ENCODE assay signal across 13 cellular contexts in the genomic region with DNA sequence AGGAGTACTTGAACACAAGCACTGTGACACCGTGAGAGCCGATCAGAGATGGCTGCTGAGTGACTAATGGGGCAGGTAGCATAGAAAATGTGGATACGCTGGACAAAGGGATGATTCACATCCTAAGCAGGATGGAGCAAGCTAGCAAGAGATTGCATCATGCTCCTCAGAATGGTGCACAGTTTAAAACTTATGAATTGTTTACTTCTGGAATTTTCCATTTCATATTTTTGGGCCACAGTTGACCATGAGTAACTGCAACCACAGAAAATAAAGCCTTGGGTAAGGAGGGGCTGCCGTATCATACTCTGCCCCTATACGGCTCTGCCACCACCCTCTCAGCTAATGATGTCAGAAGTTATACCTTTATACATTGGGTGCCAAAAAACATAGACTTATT. TPM values are rescaled to one million over a fixed set of nuclear protein-coding genes. Genes with fewer than 3 reads are reported as not detected.
A peak's percentile ranks its signal among the peaks of the same experiment; 100 is the strongest.
DNase-seq lines count a peak whose midpoint lies in the region; ATAC-seq and TF ChIP-seq lines count a peak whose summit lies in the region.
"Had no signal": no experiment of that assay in that cellular context is flagged by ENCODE, and none has a peak within 500 bp of the region (broad histone marks: within the 10 kb centered on the region; RNA-seq: fewer than 3 reads in every experiment).

No MANE protein-coding gene starts in this region.

- H3K9me3 Mint-ChIP-seq in activated CD4-positive, alpha-beta T cell treated with anti-CD3 and anti-CD28 coated beads for 36 hours (ENCODE audit: low read depth), result peaks cover 20% of the 10 kb centered on the region
- H3K9me3 Mint-ChIP-seq in stimulated activated naive CD8-positive, alpha-beta T cell treated with anti-CD3 and anti-CD28 coated beads, Interleukin-15, Interleukin-2, amounts not matched to agents 100 ng/mL and 50 ng/mL, for 24 hours, result peaks cover 27% of the 10 kb centered on the region

- H3K4me1 Mint-ChIP-seq in activated CD4-positive, alpha-beta T cell treated with anti-CD3 and anti-CD28 coated beads for 36 hours, result peaks cover 5% of the 10 kb centered on the region
- H3K4me1 Mint-ChIP-seq in stimulated activated naive CD8-positive, alpha-beta T cell treated with anti-CD3 and anti-CD28 coated beads, Interleukin-15, Interleukin-2, amounts not matched to agents 100 ng/mL and 50 ng/mL, for 24 hours (ENCODE audit: low read depth), result peaks cover 8% of the 10 kb centered on the region
- H3K4me1 Mint-ChIP-seq: endodermal cell, natural killer cell had no signal

- peaks cover 15% of the 10 kb centered on the region for H3F3A ChIP-seq in SK-N-SH (replicated peaks; ENCODE audit: insufficient read depth)

- ATAC-seq in activated CD4-positive, alpha-beta T cell treated with anti-CD3 and anti-CD28 coated beads for 36 hours, result peak; percentile 75
- ATAC-seq in HG03378 (IDR thresholded peaks at IDR 0.05; ENCODE audit: unreplicated experiment) (no peak), GM21381 (IDR thresholded peaks at IDR 0.05; ENCODE audit: unreplicated experiment) (no peak)
- ATAC-seq: natural killer cell had no signal

- peak overlapping the region; percentile 81 for H3K27ac Mint-ChIP-seq in activated CD4-positive, alpha-beta T cell treated with anti-CD3 and anti-CD28 coated beads for 36 hours
- H3K27ac Mint-ChIP-seq in stimulated activated naive CD8-positive, alpha-beta T cell treated with anti-CD3 and anti-CD28 coated beads, Interleukin-15, Interleukin-2, amounts not matched to agents 100 ng/mL and 50 ng/mL, for 24 hours, result peak overlapping the region; percentile 60
- H3K27ac Mint-ChIP-seq: endodermal cell, natural killer cell had no signal

- no peak overlapping the region for H3K4me2 ChIP-seq in SK-N-SH
- H3K4me2 ChIP-seq: BLaER1 had no signal

- H3K36me3 Mint-ChIP-seq in activated CD4-positive, alpha-beta T cell treated with anti-CD3 and anti-CD28 coated beads for 36 hours (ENCODE audit: low read depth), result peaks cover 14% of the 10 kb centered on the region
- H3K36me3 Mint-ChIP-seq in stimulated activated naive CD8-positive, alpha-beta T cell treated with anti-CD3 and anti-CD28 coated beads, Interleukin-15, Interleukin-2, amounts not matched to agents 100 ng/mL and 50 ng/mL, for 24 hours (ENCODE audit: low read depth), result peaks cover 20% of the 10 kb centered on the region
- H3K36me3 Mint-ChIP-seq: natural killer cell had no signal

- H3K9me3 ChIP-seq in SK-N-SH, result peaks cover 10% of the 10 kb centered on the region; the same call in 1 of the 2 replicates

- no peaks in the 10 kb centered on the region for H3K36me3 ChIP-seq in SK-N-SH (replicated peaks in 1 of 2; ENCODE audit: control insufficient read depth in 1 of 2, insufficient read depth in 2 of 2, low read length in 1 of 2)
- H3K36me3 ChIP-seq: BLaER1 had no signal

- H3K4me3 ChIP-seq in SK-N-SH (ENCODE audit: low read depth in 2 of 2, low read length in 1 of 2) (no peak overlapping the region), fibroblast of mammary gland (ENCODE audit: control insufficient read depth, low read depth, low read length) (no peak overlapping the region)
- H3K4me3 ChIP-seq: BLaER1 had no signal

- 17% methylated on average over 5 of the region's 5 CpGs for WGBS in SK-N-SH (ENCODE audit: low lambda C conversion rate)

- H2AFZ ChIP-seq in SK-N-SH (ENCODE audit: low read depth), result no peak overlapping the region; the same call in 1 of the 2 replicates

- no peak for TF ChIP-seq RAD21 in SK-N-SH (IDR thresholded peaks at IDR 0.05; ENCODE audit: low read length)

- no peaks in the 10 kb centered on the region for H3K79me2 ChIP-seq in SK-N-SH (ENCODE audit: insufficient read depth)

- peak overlapping the region in 1 of 2 experiments; percentile 67; a peak in 2 of 4 replicates for H3K27ac ChIP-seq in SK-N-SH (ENCODE audit: low read depth in 2 of 2, low read length in 1 of 2)
- H3K27ac ChIP-seq: BLaER1 had no signal

- DNase-seq in activated CD4-positive, alpha-beta T cell treated with anti-CD3 and anti-CD28 coated beads for 36 hours, result peak; percentile 54
- no peak for DNase-seq in activated CD4-positive, alpha-beta T cell treated with anti-CD3 and anti-CD28 coated beads for 4 hours
- DNase-seq in SK-N-SH, result no peak
- peak; percentile 98 for DNase-seq in fibroblast of mammary gland (ENCODE audit: low read depth)
- DNase-seq in activated gamma-delta T cell (lab: John Stamatoyannopoulos, UW), result no peak
- DNase-seq: activated CD8-positive, alpha-beta memory T cell treated with anti-CD3 and anti-CD28 coated beads for 24 hours; endodermal cell; natural killer cell; NCI-H526 had no signal

- H3K9ac ChIP-seq in SK-N-SH, result no peak overlapping the region
- H3K9ac ChIP-seq: BLaER1 had no signal

- peaks cover 6% of the 10 kb centered on the region for H3K27me3 Mint-ChIP-seq in activated CD4-positive, alpha-beta T cell treated with anti-CD3 and anti-CD28 coated beads for 36 hours
- H3K27me3 Mint-ChIP-seq in stimulated activated naive CD8-positive, alpha-beta T cell treated with anti-CD3 and anti-CD28 coated beads, Interleukin-15, Interleukin-2, amounts not matched to agents 100 ng/mL and 50 ng/mL, for 24 hours, result peaks cover 21% of the 10 kb centered on the region

- no peaks in the 10 kb centered on the region for H4K20me1 ChIP-seq in SK-N-SH (ENCODE audit: insufficient read depth)
- H4K20me1 ChIP-seq: BLaER1 had no signal

- no peak overlapping the region for H3K4me3 Mint-ChIP-seq in activated CD4-positive, alpha-beta T cell treated with anti-CD3 and anti-CD28 coated beads for 36 hours
- H3K4me3 Mint-ChIP-seq in stimulated activated naive CD8-positive, alpha-beta T cell treated with anti-CD3 and anti-CD28 coated beads, Interleukin-15, Interleukin-2, amounts not matched to agents 100 ng/mL and 50 ng/mL, for 24 hours, result no peak overlapping the region
- H3K4me3 Mint-ChIP-seq: endodermal cell, natural killer cell had no signal

- CTCF ChIA-PET in activated CD4-positive, alpha-beta T cell treated with anti-CD3 and anti-CD28 coated beads for 36 hours (lab: Charles Lee), result interaction anchor here (1.9 kb wide), 1 partner anchor 19 kb away, joined by 5 read pairs; no protein-coding TSS in a partner anchor
- CTCF ChIA-PET in SK-N-SH (lab: Yijun Ruan, JAX), result no interaction called here

- TF ChIP-seq CTCF in SK-N-SH (IDR thresholded peaks at IDR 0.05), result no peak
- TF ChIP-seq CTCF in fibroblast of mammary gland (conservative IDR thresholded peaks at IDR 0.05; ENCODE audit: control insufficient read depth, insufficient read depth, low read depth, low read length), result no peak

- no peaks in the 10 kb centered on the region for H3K27me3 ChIP-seq in SK-N-SH (ENCODE audit: insufficient read depth)
- H3K27me3 ChIP-seq: BLaER1 had no signal

- intact Hi-C loops in activated CD4-positive, alpha-beta T cell treated with anti-CD3 and anti-CD28 coated beads for 36 hours (cut with DNase I, micrococcal nuclease), result no loop called here

- no peaks in the 10 kb centered on the region for H3K9me2 ChIP-seq in SK-N-SH

- TF ChIP-seq EP300 in SK-N-SH (IDR thresholded peaks at IDR 0.05; ENCODE audit: borderline replicate concordance in 1 of 2, low read depth in 1 of 2, low read length in 1 of 2), result peak in 1 of 2 experiments; percentile 51; a peak in 1 of 4 replicates

- H3K4me1 ChIP-seq in SK-N-SH (ENCODE audit: control insufficient read depth in 1 of 2, insufficient read depth in 2 of 2, low read depth in 1 of 2, low read length in 1 of 2), result no peaks in the 10 kb centered on the region; a peak in 1 of 4 replicates
- H3K4me1 ChIP-seq: BLaER1 had no signal

- POLR2A ChIA-PET in activated CD4-positive, alpha-beta T cell treated with anti-CD3 and anti-CD28 coated beads for 36 hours (lab: Charles Lee), result no interaction called here
- POLR2A ChIA-PET in SK-N-SH (lab: Yijun Ruan, JAX), result no interaction called here

TF ChIP-seq in SK-N-SH, 30 proteins besides CTCF, POLR2A, EP300 and RAD21 (continues in another document):
- no peak for TF ChIP-seq MEF2A (IDR thresholded peaks at IDR 0.05; ENCODE audit: borderline replicate concordance, low read depth)
- TF ChIP-seq, protein P1, sequence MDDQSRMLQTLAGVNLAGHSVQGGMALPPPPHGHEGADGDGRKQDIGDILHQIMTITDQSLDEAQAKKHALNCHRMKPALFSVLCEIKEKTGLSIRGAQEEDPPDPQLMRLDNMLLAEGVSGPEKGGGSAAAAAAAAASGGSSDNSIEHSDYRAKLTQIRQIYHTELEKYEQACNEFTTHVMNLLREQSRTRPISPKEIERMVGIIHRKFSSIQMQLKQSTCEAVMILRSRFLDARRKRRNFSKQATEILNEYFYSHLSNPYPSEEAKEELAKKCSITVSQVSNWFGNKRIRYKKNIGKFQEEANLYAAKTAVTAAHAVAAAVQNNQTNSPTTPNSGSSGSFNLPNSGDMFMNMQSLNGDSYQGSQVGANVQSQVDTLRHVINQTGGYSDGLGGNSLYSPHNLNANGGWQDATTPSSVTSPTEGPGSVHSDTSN (IDR thresholded peaks at IDR 0.05), result 0 out of 2 replicates have a peak, but pooled peaks have one; percentile 32
- TF ChIP-seq JUND (IDR thresholded peaks at IDR 0.05), result peak; percentile 61; the same call in 1 of the 2 replicates
- TF ChIP-seq TCF12 (IDR thresholded peaks at IDR 0.05), result peak; percentile 22; the same call in 1 of the 2 replicates
- TF ChIP-seq NFIC (IDR thresholded peaks at IDR 0.05; ENCODE audit: borderline replicate concordance), result no peak
- TF ChIP-seq TEAD4 (IDR thresholded peaks at IDR 0.05; ENCODE audit: borderline replicate concordance, insufficient read depth), result 0 out of 2 replicates have a peak, but pooled peaks have one; percentile 12
- TF ChIP-seq FOXJ3 (CRISPR knock-in tag; IDR thresholded peaks at IDR 0.05), result no peak
- no peak for TF ChIP-seq GATA2 (CRISPR knock-in tag; IDR thresholded peaks at IDR 0.05)
- peak; percentile 86 for TF ChIP-seq FOSL2 (IDR thresholded peaks at IDR 0.05; ENCODE audit: borderline replicate concordance, low read depth)
- no peak for TF ChIP-seq RCOR1 (IDR thresholded peaks at IDR 0.05; ENCODE audit: low read length)
- TF ChIP-seq, protein P2, sequence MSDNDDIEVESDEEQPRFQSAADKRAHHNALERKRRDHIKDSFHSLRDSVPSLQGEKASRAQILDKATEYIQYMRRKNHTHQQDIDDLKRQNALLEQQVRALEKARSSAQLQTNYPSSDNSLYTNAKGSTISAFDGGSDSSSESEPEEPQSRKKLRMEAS (IDR thresholded peaks at IDR 0.05; ENCODE audit: low read depth), result 0 out of 2 replicates have a peak, but pooled peaks have one; percentile 39

RNA-seq across cellular contexts. Expression of gene MARK3, which starts 23.3 kb away (rescaled TPM):
- total RNA-seq in activated CD4-positive, alpha-beta T cell treated with anti-CD3 and anti-CD28 coated beads for 36 hours, result 10 to 100 TPM; 57.3 to 64.9 TPM
- 73.4 and 94.5 TPM in 2 replicates for polyA plus RNA-seq in SK-N-SH (2012; rRNA removed)
- polyA plus RNA-seq in SK-N-SH (2012; cell fraction: cytosol; rRNA removed), result 49.0 and 50.0 TPM in 2 replicates
- 255 and 313 TPM in 2 replicates for polyA plus RNA-seq in SK-N-SH (2012; cell fraction: nucleus; rRNA removed)

RNA-seq across cellular contexts. Expression of gene EIF5, which starts 27.8 kb away (rescaled TPM):
- 100 to 1,000 TPM; 222 to 234 TPM for total RNA-seq in activated CD4-positive, alpha-beta T cell treated with anti-CD3 and anti-CD28 coated beads for 36 hours
- 120 and 127 TPM in 2 replicates for polyA plus RNA-seq in SK-N-SH (2012; rRNA removed)
- 113 and 127 TPM in 2 replicates for polyA plus RNA-seq in SK-N-SH (2012; cell fraction: cytosol; rRNA removed)
- polyA plus RNA-seq in SK-N-SH (2012; cell fraction: nucleus; rRNA removed), result 93.2 and 207 TPM in 2 replicates

Comparison
In these comparisons a context has a peak if more than half of its experiments do, and no peak if none do; other contexts are left out.
1. DNase-seq: peak in activated CD4-positive, alpha-beta T cell treated with anti-CD3 and anti-CD28 coated beads for 36 hours (single experiment) and fibroblast of mammary gland (single experiment); none in activated CD4-positive, alpha-beta T cell treated with anti-CD3 and anti-CD28 coated beads for 4 hours (0 of 2), SK-N-SH (single experiment) and activated gamma-delta T cell (single experiment).